26 cellular contexts compared by ENCODE assay signal in genomic region chr1:20848162-20848561, GRCh38.
A peak's percentile ranks its signal among the peaks of the same experiment; 100 is the strongest.
DNase-seq lines count a peak whose midpoint lies in the region; ATAC-seq, FAIRE-seq and TF ChIP-seq lines count a peak whose summit lies in the region.
"Had no signal": no experiment of that assay in that cellular context is flagged by ENCODE, and none has a peak within 500 bp of the region (broad histone marks: within the 10 kb centered on the region; RNA-seq: fewer than 3 reads in every experiment).

No MANE protein-coding gene starts in this region.

- no peak for FAIRE-seq in bronchial epithelial cell (lab: Jason Lieb, UNC)
- FAIRE-seq: keratinocyte had no signal

- H3K4me3 Mint-ChIP-seq in Calu3 (ENCODE audit: low read depth, unreplicated experiment): no peak overlapping the region
- H3K4me3 Mint-ChIP-seq: activated CD4-positive, alpha-beta memory T cell treated with anti-CD3 and anti-CD28 coated beads for 36 hours; CD8-positive, alpha-beta T cell; dendritic cell treated with granulocyte-macrophage colony-stimulating factor and Interleukin-4, amounts not matched to agents 40 ng/mL and 50 ng/mL, for 4 days; stimulated activated effector memory CD8-positive, alpha-beta T cell treated with anti-CD3 and anti-CD28 coated beads, Interleukin-12 subunit alpha, Interleukin-12 subunit beta, amount 100 ng/mL, for 72 hours had no signal

- no peak for TF ChIP-seq CTCF in Calu3 (IDR thresholded peaks at IDR 0.05; ENCODE audit: unreplicated experiment)
- no peak for TF ChIP-seq CTCF in bronchial epithelial cell (IDR thresholded peaks at IDR 0.05; ENCODE audit: insufficient read depth, low read length, severe bottlenecking)

- BruUV-seq in Calu3 (replicated peaks; lab: Mats Ljungman, UMichigan): no TSS peak

- no peaks in the 10 kb centered on the region for H3K9me3 Mint-ChIP-seq in Calu3 (ENCODE audit: low read depth, unreplicated experiment)
- H3K9me3 Mint-ChIP-seq: activated CD4-positive, alpha-beta memory T cell treated with anti-CD3 and anti-CD28 coated beads for 36 hours; CD8-positive, alpha-beta T cell; dendritic cell treated with granulocyte-macrophage colony-stimulating factor and Interleukin-4, amounts not matched to agents 40 ng/mL and 50 ng/mL, for 4 days; stimulated activated effector memory CD8-positive, alpha-beta T cell treated with anti-CD3 and anti-CD28 coated beads, Interleukin-12 subunit alpha, Interleukin-12 subunit beta, amount 100 ng/mL, for 72 hours had no signal

- H3K4me1 Mint-ChIP-seq in Calu3 (ENCODE audit: low read depth, unreplicated experiment): peaks cover 9% of the 10 kb centered on the region
- H3K4me1 Mint-ChIP-seq: stimulated activated effector memory CD8-positive, alpha-beta T cell treated with anti-CD3 and anti-CD28 coated beads, Interleukin-12 subunit alpha, Interleukin-12 subunit beta, amount 100 ng/mL, for 72 hours had no signal

- H3K27me3 Mint-ChIP-seq in Calu3 (ENCODE audit: unreplicated experiment): no peaks in the 10 kb centered on the region
- H3K27me3 Mint-ChIP-seq: activated CD4-positive, alpha-beta memory T cell treated with anti-CD3 and anti-CD28 coated beads for 36 hours; dendritic cell treated with granulocyte-macrophage colony-stimulating factor and Interleukin-4, amounts not matched to agents 40 ng/mL and 50 ng/mL, for 4 days; progenitor cell of endocrine pancreas had no signal

- CTCF ChIA-PET in Calu3 (lab: Charles Lee): no interaction called here

- no peak for ATAC-seq in HG03135 (IDR thresholded peaks at IDR 0.05; ENCODE audit: unreplicated experiment)
- ATAC-seq: CD8-positive, alpha-beta T cell; gastrocnemius medialis; stimulated activated effector memory CD8-positive, alpha-beta T cell treated with anti-CD3 and anti-CD28 coated beads, Interleukin-12 subunit alpha, Interleukin-12 subunit beta, amount 100 ng/mL, for 72 hours had no signal

- H3K36me3 Mint-ChIP-seq in Calu3 (ENCODE audit: insufficient read depth, unreplicated experiment): peaks cover 22% of the 10 kb centered on the region

- peak; percentile 7 for DNase-seq in Calu3
- DNase-seq in NCI-H226: peak; percentile 45
- peak; percentile 43 for DNase-seq in bronchial epithelial cell (ENCODE audit: low read depth)
- DNase-seq in iris pigment epithelial cell (ENCODE audit: low read depth): peak; percentile 75
- no peak for DNase-seq in activated naive CD4-positive, alpha-beta T cell (lab: John Stamatoyannopoulos, UW)
- no peak for DNase-seq in NCI-H446 (lab: John Stamatoyannopoulos, UW)
- no peak for DNase-seq in T1000 (lab: John Stamatoyannopoulos, UW)
- DNase-seq: activated CD4-positive, alpha-beta memory T cell treated with anti-CD3 and anti-CD28 coated beads for 36 hours; activated effector memory CD4-positive, alpha-beta T cell treated with anti-CD3 and anti-CD28 coated beads, Interleukin-2, amount 50 U/mL, for 16 hours; CD8-positive, alpha-beta T cell; DMS53; gastrocnemius medialis; hypothalamus; NCI-H1417 treated with DMSO at 0.1 percent for 48 hours; NCI-H524 treated with DMSO at 0.1 percent for 48 hours; RPMI8226; stimulated activated CD4-positive, alpha-beta T cell treated with anti-CD3 and anti-CD28 coated beads, Interleukin-1b, Interleukin-23, amount 100 ng/mL, for 48 hours; T-helper 9 cell had no signal

- H3K36me3 ChIP-seq in bronchial epithelial cell (ENCODE audit: control insufficient read depth, insufficient read depth, low read length): peaks cover 9% of the 10 kb centered on the region

- H3K27me3 ChIP-seq in bronchial epithelial cell (ENCODE audit: control insufficient read depth, insufficient read depth, low read length): no peaks in the 10 kb centered on the region
- H3K27me3 ChIP-seq: cardiac muscle cell, gastrocnemius medialis had no signal

- no peak overlapping the region for H3K4me3 ChIP-seq in bronchial epithelial cell (ENCODE audit: low read depth, low read length)
- H3K4me3 ChIP-seq: cardiac muscle cell, gastrocnemius medialis, lung, skin epidermis had no signal

- intact Hi-C loops in Calu3 (cut with micrococcal nuclease; ENCODE audit: unreplicated experiment): no loop called here

- H3K27ac Mint-ChIP-seq in Calu3 (ENCODE audit: unreplicated experiment): no peak overlapping the region
- H3K27ac Mint-ChIP-seq: activated CD4-positive, alpha-beta memory T cell treated with anti-CD3 and anti-CD28 coated beads for 36 hours; CD8-positive, alpha-beta T cell; dendritic cell treated with granulocyte-macrophage colony-stimulating factor and Interleukin-4, amounts not matched to agents 40 ng/mL and 50 ng/mL, for 4 days; progenitor cell of endocrine pancreas; stimulated activated effector memory CD8-positive, alpha-beta T cell treated with anti-CD3 and anti-CD28 coated beads, Interleukin-12 subunit alpha, Interleukin-12 subunit beta, amount 100 ng/mL, for 72 hours had no signal

Comparison
In these comparisons a context has a peak if more than half of its experiments do, and no peak if none do; other contexts are left out.
1. DNase-seq: peak in Calu3 (single experiment), NCI-H226 (single experiment), bronchial epithelial cell (single experiment) and iris pigment epithelial cell (single experiment); none in activated naive CD4-positive, alpha-beta T cell (0 of 4), NCI-H446 (0 of 2) and T1000 (single experiment).